ENCODE assay signal across 8 cellular contexts in the genomic region with DNA sequence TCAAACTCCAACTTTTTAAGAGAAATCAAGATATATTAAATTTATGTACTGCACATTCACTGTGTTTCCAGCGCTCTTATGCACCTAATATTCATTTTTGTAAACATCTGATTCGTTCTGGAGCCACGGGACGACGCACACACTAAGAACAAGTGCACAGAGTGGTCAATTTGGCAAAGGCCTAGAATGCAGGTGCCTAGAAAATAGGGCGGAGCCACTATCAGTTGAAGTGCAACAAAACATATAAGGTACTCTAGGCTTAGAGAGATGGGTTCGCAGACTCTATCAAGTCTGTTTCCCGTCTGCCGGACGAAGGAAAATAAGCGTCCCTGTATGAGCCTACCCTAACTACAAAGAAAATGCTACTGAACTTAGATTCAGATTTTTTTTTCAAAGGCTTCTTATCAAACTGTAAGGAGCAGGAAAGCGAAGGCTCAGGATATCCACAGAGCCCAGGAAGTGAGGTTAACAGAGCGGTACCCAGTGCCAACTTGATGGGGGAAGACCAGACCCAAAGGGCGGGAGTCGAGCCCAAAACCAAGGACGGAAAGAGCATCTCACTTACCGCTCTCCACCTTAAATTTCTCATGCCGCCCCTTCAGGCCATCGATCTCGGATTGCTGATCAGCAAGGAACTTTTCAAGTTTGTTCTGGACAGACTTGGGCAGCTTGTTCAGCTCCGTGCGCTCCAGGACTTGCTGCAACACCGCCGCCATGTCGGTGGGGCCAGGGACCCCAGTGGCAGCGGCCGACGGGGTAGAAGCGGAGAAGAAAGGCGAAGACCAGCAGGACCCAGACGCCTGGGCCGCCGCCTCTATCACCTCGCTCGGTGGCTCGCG. TPM values are rescaled to one million over a fixed set of nuclear protein-coding genes. Genes with fewer than 3 reads are reported as not detected.
DNase-seq lines count a peak whose midpoint lies in the region; ATAC-seq, FAIRE-seq and TF ChIP-seq lines count a peak whose summit lies in the region.

No MANE protein-coding gene starts in this region.

- peak; percentile 16 to 69 for DNase-seq in NCI-H2081 (lab: John Stamatoyannopoulos, UW)
- no peak for DNase-seq in NCI-H2081 treated with DMSO at 0.1 percent for 48 hours (lab: John Stamatoyannopoulos, UW)
- peak; percentile 31 for DNase-seq in SK-N-SH
- peak; percentile 45 for DNase-seq in bronchial epithelial cell (ENCODE audit: low read depth)
- DNase-seq in stimulated activated CD4-positive, alpha-beta T cell treated with anti-CD3 and anti-CD28 coated beads, TNF-alpha, amount 100 ng/mL, for 48 hours (ENCODE audit: low read depth in 3 of 3), result peak; percentile 2 to 15 (median 11)

- no peaks in the 10 kb centered on the region for H3K9me2 ChIP-seq in SK-N-SH

- H3K27ac Mint-ChIP-seq in IgD-negative memory B cell, result peak overlapping the region; percentile 92 to 99 (median 98)

- ATAC-seq in GM21786 (IDR thresholded peaks at IDR 0.05; ENCODE audit: unreplicated experiment), result peak; percentile 26

- no peaks in the 10 kb centered on the region for H3K9me3 ChIP-seq in SK-N-SH

- no peak for TF ChIP-seq CTCF in SK-N-SH (IDR thresholded peaks at IDR 0.05)
- TF ChIP-seq CTCF in bronchial epithelial cell (IDR thresholded peaks at IDR 0.05; ENCODE audit: insufficient read depth, low read length, severe bottlenecking), result no peak

- H3K27me3 ChIP-seq in SK-N-SH (ENCODE audit: insufficient read depth), result no peaks in the 10 kb centered on the region
- no peaks in the 10 kb centered on the region for H3K27me3 ChIP-seq in bronchial epithelial cell (ENCODE audit: control insufficient read depth, insufficient read depth, low read length)
- no peaks in the 10 kb centered on the region for H3K27me3 ChIP-seq in layer of hippocampus (ENCODE audit: control insufficient read depth, insufficient read depth, low read length)

- H3K79me2 ChIP-seq in SK-N-SH (ENCODE audit: insufficient read depth), result peaks cover 86% of the 10 kb centered on the region

- H3K27ac ChIP-seq in SK-N-SH (ENCODE audit: low read depth in 2 of 2, low read length in 1 of 2), result peak overlapping the region; percentile 91 to 98
- H3K27ac ChIP-seq in layer of hippocampus (ENCODE audit: low read depth, low read length), result peak overlapping the region; percentile 99

- H3K4me1 Mint-ChIP-seq in IgD-negative memory B cell, result peaks cover 17 to 33% (median 21%) of the 10 kb centered on the region in 3 donors

- H3K27me3 Mint-ChIP-seq in IgD-negative memory B cell, result peaks cover 1% of the 10 kb centered on the region

- peaks cover 14 to 23% of the 10 kb centered on the region in 2 experiments; a peak in 3 of 4 replicates for H3K4me1 ChIP-seq in SK-N-SH (ENCODE audit: control insufficient read depth in 1 of 2, insufficient read depth in 2 of 2, low read depth in 1 of 2, low read length in 1 of 2)

- POLR2A ChIA-PET in SK-N-SH (lab: Yijun Ruan, JAX), result interaction anchor here (0.7 to 0.8 kb wide), 4 partner anchors 11 to 46 kb away, joined by 3 to 5 read pairs (median 3); no protein-coding TSS in a partner anchor

- H2AFZ ChIP-seq in SK-N-SH (ENCODE audit: low read depth), result peak overlapping the region; percentile 68

- FAIRE-seq in bronchial epithelial cell (lab: Jason Lieb, UNC), result no peak

- H3K9me3 Mint-ChIP-seq in IgD-negative memory B cell, result no peaks in the 10 kb centered on the region

- no peaks in the 10 kb centered on the region for H3F3A ChIP-seq in SK-N-SH (replicated peaks; ENCODE audit: insufficient read depth)

- TF ChIP-seq RAD21 in SK-N-SH (IDR thresholded peaks at IDR 0.05; ENCODE audit: low read length), result no peak

- peak overlapping the region; percentile 94 to 99 (median 96) for H3K4me3 Mint-ChIP-seq in IgD-negative memory B cell

- 3% methylated on average over 37 of the region's 37 CpGs for WGBS in SK-N-SH (ENCODE audit: low lambda C conversion rate)

- H3K36me3 ChIP-seq in SK-N-SH (replicated peaks in 1 of 2; ENCODE audit: control insufficient read depth in 1 of 2, insufficient read depth in 2 of 2, low read length in 1 of 2) (peaks cover 45 to 49% of the 10 kb centered on the region in 2 experiments), bronchial epithelial cell (ENCODE audit: control insufficient read depth, insufficient read depth, low read length) (peaks cover under 1% of the 10 kb centered on the region)

- TF ChIP-seq EP300 in SK-N-SH (IDR thresholded peaks at IDR 0.05; ENCODE audit: borderline replicate concordance in 1 of 2, low read depth in 1 of 2, low read length in 1 of 2), result no peak

- CTCF ChIA-PET in SK-N-SH (lab: Yijun Ruan, JAX), result interaction anchor here (0.6 to 3.2 kb wide), 30 partner anchors 7 to 614 kb away, joined by 3 to 48 read pairs (median 4); no protein-coding TSS in a partner anchor

- peak overlapping the region; percentile 93 for H3K9ac ChIP-seq in SK-N-SH

- H3K4me3 ChIP-seq in SK-N-SH (ENCODE audit: low read depth in 2 of 2, low read length in 1 of 2) (peak overlapping the region; percentile 90 to 100), bronchial epithelial cell (ENCODE audit: low read depth, low read length) (peak overlapping the region; percentile 88)

- H3K4me2 ChIP-seq in SK-N-SH, result peak overlapping the region; percentile 83

- H3K36me3 Mint-ChIP-seq in IgD-negative memory B cell, result peaks cover 2% of the 10 kb centered on the region

- H4K20me1 ChIP-seq in SK-N-SH (ENCODE audit: insufficient read depth), result peaks cover 16% of the 10 kb centered on the region

TF ChIP-seq in SK-N-SH, 30 proteins besides CTCF, POLR2A, EP300 and RAD21:
- TF ChIP-seq MXI1 (IDR thresholded peaks at IDR 0.05; ENCODE audit: low read depth, low read length), result 0 out of 2 replicates have a peak, but pooled peaks have one; percentile 27
- TF ChIP-seq YY1 (IDR thresholded peaks at IDR 0.05; ENCODE audit: low read depth), result peak; percentile 80
- no peak for TF ChIP-seq RXRA (IDR thresholded peaks at IDR 0.05; ENCODE audit: borderline replicate concordance, low read depth)
- no peak for TF ChIP-seq TAF1 (IDR thresholded peaks at IDR 0.05; ENCODE audit: borderline replicate concordance, low read depth, low read length)
- TF ChIP-seq SIN3A (IDR thresholded peaks at IDR 0.05; ENCODE audit: borderline replicate concordance, low read depth, low read length), result peak; percentile 49; the same call in 1 of the 2 replicates

RNA-seq across cellular contexts. Expression of a gene that starts 0.5 kb away (rescaled TPM):
- polyA plus RNA-seq in IgD-negative memory B cell (64.2 TPM), SK-N-SH (2012; rRNA removed) (37.5 and 46.9 TPM in 2 replicates)
- polyA plus RNA-seq in SK-N-SH (2012; cell fraction: cytosol; rRNA removed), result 23.8 and 25.9 TPM in 2 replicates
- polyA plus RNA-seq in SK-N-SH (2012; cell fraction: nucleus; rRNA removed), result 121 and 139 TPM in 2 replicates
- 36.6 and 45.2 TPM in 2 replicates for total RNA-seq in bronchial epithelial cell

RNA-seq across cellular contexts. Expression of a gene that starts 1.1 kb away (rescaled TPM):
- 6.5 TPM for polyA plus RNA-seq in IgD-negative memory B cell
- 8.2 and 12.2 TPM in 2 replicates for polyA plus RNA-seq in SK-N-SH (2012; rRNA removed)
- polyA plus RNA-seq in SK-N-SH (2012; cell fraction: cytosol; rRNA removed), result 11.4 and 13.0 TPM in 2 replicates
- 9.1 and 25.0 TPM in 2 replicates for polyA plus RNA-seq in SK-N-SH (2012; cell fraction: nucleus; rRNA removed)
- 21.9 and 23.3 TPM in 2 replicates for total RNA-seq in bronchial epithelial cell
